ENCODE assay signal across 8 cellular contexts in the genomic region with DNA sequence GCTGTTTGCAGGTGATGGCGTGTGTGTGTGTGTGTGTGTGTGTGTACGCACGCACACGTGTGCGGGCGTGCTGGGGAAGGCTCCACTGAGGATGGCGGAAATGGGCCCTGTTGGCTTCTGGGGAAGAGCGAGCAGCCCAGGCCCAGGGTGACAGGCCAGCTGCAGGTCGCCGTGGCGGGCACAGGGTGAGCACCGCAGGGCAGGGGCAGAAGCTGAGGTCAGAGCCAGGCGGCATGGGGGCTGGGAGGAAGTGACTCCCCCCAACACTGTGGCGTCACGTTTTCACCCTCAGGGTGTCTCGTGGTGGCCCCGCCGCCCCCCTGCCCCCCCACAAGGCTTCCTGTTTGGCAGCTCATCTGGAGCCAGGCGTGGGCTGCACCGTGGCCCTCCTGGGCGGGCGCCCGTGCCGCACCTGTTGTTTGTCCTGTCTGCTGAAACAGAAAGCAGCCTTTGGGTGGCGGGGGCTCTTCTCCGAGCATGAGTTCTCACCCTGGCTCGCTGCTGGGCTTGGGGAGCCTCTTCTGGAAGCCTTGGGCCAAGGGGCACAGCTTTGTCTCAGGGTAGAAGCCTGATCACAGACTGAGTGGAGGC. TPM values are rescaled to one million over a fixed set of nuclear protein-coding genes. Genes with fewer than 3 reads are reported as not detected.
DNase-seq lines count a peak whose midpoint lies in the region; ATAC-seq and TF ChIP-seq lines count a peak whose summit lies in the region.

No MANE protein-coding gene starts in this region.

- peak; percentile 81 for DNase-seq in GM19238 (ENCODE audit: insufficient read length, low spot score)
- DNase-seq in T-helper 2 cell treated with Interferon-gamma antibody and Interleukin-4, amounts not matched to agents 5 μg/mL and 100 μg/mL, for 36 hours (ENCODE audit: low spot score) = peak; percentile 74
- DNase-seq in chondrocyte (ENCODE audit: low spot score) = peak; percentile 77
- peak; percentile 85 for DNase-seq in posterior vena cava (ENCODE audit: low spot score)
- peak; percentile 78 for DNase-seq in upper lobe of right lung
- no peak for DNase-seq in NCI-H69 (lab: John Stamatoyannopoulos, UW)
- no peak for DNase-seq in NCI-H187 (lab: John Stamatoyannopoulos, UW)

- peaks cover 67% of the 10 kb centered on the region for H3K4me1 Mint-ChIP-seq in T-helper 2 cell treated with Interferon-gamma antibody and Interleukin-4, amounts not matched to agents 5 μg/mL and 100 μg/mL, for 36 hours (ENCODE audit: low read depth)
- H3K4me1 Mint-ChIP-seq in chondrocyte (ENCODE audit: low read depth) = peaks cover 37% of the 10 kb centered on the region

- peaks cover 11% of the 10 kb centered on the region for H3K36me3 ChIP-seq in upper lobe of right lung

- H3K27ac Mint-ChIP-seq in T-helper 2 cell treated with Interferon-gamma antibody and Interleukin-4, amounts not matched to agents 5 μg/mL and 100 μg/mL, for 36 hours = peak overlapping the region; percentile 95
- H3K27ac Mint-ChIP-seq in chondrocyte (ENCODE audit: unreplicated experiment) = peak overlapping the region; percentile 74

- intact Hi-C loops in posterior vena cava (cut with DNase I) (loop anchor here in 1 of 2 donors (5.0 to 10.0 kb wide), 2 partner anchors 46 to 1009 kb away; no protein-coding TSS in a partner anchor), upper lobe of right lung (cut with DNase I) (no loop called here)

- H3K4me1 ChIP-seq in upper lobe of right lung = peaks cover 38% of the 10 kb centered on the region

- TF ChIP-seq CTCF in chondrocyte (IDR thresholded peaks at IDR 0.05) (no peak), upper lobe of right lung (IDR thresholded peaks at IDR 0.05) (no peak)

- peak overlapping the region; percentile 60 for H3K27ac ChIP-seq in upper lobe of right lung

- no peaks in the 10 kb centered on the region for H3K9me3 ChIP-seq in upper lobe of right lung

- H3K4me3 ChIP-seq in upper lobe of right lung = peak overlapping the region; percentile 25

- no peaks in the 10 kb centered on the region for H3K27me3 Mint-ChIP-seq in T-helper 2 cell treated with Interferon-gamma antibody and Interleukin-4, amounts not matched to agents 5 μg/mL and 100 μg/mL, for 36 hours (ENCODE audit: low read depth)
- no peaks in the 10 kb centered on the region for H3K27me3 Mint-ChIP-seq in chondrocyte (ENCODE audit: low read depth)

- peak overlapping the region; percentile 84 for H3K4me3 Mint-ChIP-seq in T-helper 2 cell treated with Interferon-gamma antibody and Interleukin-4, amounts not matched to agents 5 μg/mL and 100 μg/mL, for 36 hours
- H3K4me3 Mint-ChIP-seq in chondrocyte (ENCODE audit: unreplicated experiment) = no peak overlapping the region

- peak; percentile 61 for ATAC-seq in HG03135 (IDR thresholded peaks at IDR 0.05; ENCODE audit: unreplicated experiment)
- ATAC-seq in upper lobe of right lung = peak; percentile 52

- no peaks in the 10 kb centered on the region for H3K27me3 ChIP-seq in upper lobe of right lung

- peaks cover 83% of the 10 kb centered on the region for H3K36me3 Mint-ChIP-seq in T-helper 2 cell treated with Interferon-gamma antibody and Interleukin-4, amounts not matched to agents 5 μg/mL and 100 μg/mL, for 36 hours (ENCODE audit: low read depth)
- peaks cover 4% of the 10 kb centered on the region for H3K36me3 Mint-ChIP-seq in chondrocyte (ENCODE audit: low read depth)

- H3K9me3 Mint-ChIP-seq in T-helper 2 cell treated with Interferon-gamma antibody and Interleukin-4, amounts not matched to agents 5 μg/mL and 100 μg/mL, for 36 hours = no peaks in the 10 kb centered on the region
- no peaks in the 10 kb centered on the region for H3K9me3 Mint-ChIP-seq in chondrocyte (ENCODE audit: low read depth)

RNA-seq across cellular contexts. Expression of gene RBM38, which starts 7.1 kb away (rescaled TPM):
- 10.8 to 12.0 TPM (median 11.2 TPM) in 3 replicates for total RNA-seq in chondrocyte
- total RNA-seq in posterior vena cava = 10 to 100 TPM; 26.5 to 32.7 TPM
- 13.4 TPM for total RNA-seq in upper lobe of right lung

RNA-seq across cellular contexts. Expression of gene RAE1, which starts 47.3 kb away (rescaled TPM):
- 17.6 to 22.3 TPM (median 19.0 TPM) in 3 replicates for total RNA-seq in chondrocyte
- 10 to 100 TPM; 10.6 to 14.3 TPM for total RNA-seq in posterior vena cava
- 14.9 TPM for total RNA-seq in upper lobe of right lung

Comparison
In these comparisons a context has a peak if more than half of its experiments do, and no peak if none do; other contexts are left out.
1. DNase-seq: peak in GM19238 (single experiment), T-helper 2 cell treated with Interferon-gamma antibody and Interleukin-4, amounts not matched to agents 5 μg/mL and 100 μg/mL, for 36 hours (single experiment), chondrocyte (single experiment), posterior vena cava (single experiment) and upper lobe of right lung (single experiment); none in NCI-H69 (single experiment) and NCI-H187 (0 of 2).